37 cellular contexts compared by ENCODE assay signal in genomic region chr9:38718148-38718547, GRCh38. TPM values are rescaled to one million over a fixed set of nuclear protein-coding genes. Genes with fewer than 3 reads are reported as not detected.
"Had no signal": no experiment of that assay in that cellular context is flagged by ENCODE, and none has a peak within 500 bp of the region (broad histone marks: within the 10 kb centered on the region; RNA-seq: fewer than 3 reads in every experiment).

No MANE protein-coding gene starts in this region.

- H3K36me3 ChIP-seq: adrenal gland, brain microvascular endothelial cell, breast epithelium, WERI-Rb-1 had no signal

- DNase-seq: activated CD4-positive, alpha-beta memory T cell treated with anti-CD3 and anti-CD28 coated beads, Interleukin-2, amount 10 ng/mL, durations not matched to agents 7 days and 5 days; activated CD4-positive, alpha-beta T cell treated with anti-CD3 and anti-CD28 coated beads for 1 hour; activated CD4-positive, alpha-beta T cell treated with anti-CD3 and anti-CD28 coated beads for 36 hours; activated CD4-positive, alpha-beta T cell treated with anti-CD3 and anti-CD28 coated beads for 48 hours; activated CD4-positive, alpha-beta T cell treated with anti-CD3 and anti-CD28 coated beads, Interleukin-2, amount 10 ng/mL, durations not matched to agents 7 days and 5 days; activated CD4-positive, alpha-beta T cell treated with anti-CD3 and anti-CD28 coated beads, Interleukin-2, amount 50 U/mL, for 48 hours; activated CD4-positive, CD25-positive, alpha-beta regulatory T cell; activated CD8-positive, alpha-beta memory T cell treated with anti-CD3 and anti-CD28 coated beads for 24 hours; activated CD8-positive, alpha-beta memory T cell treated with anti-CD3 and anti-CD28 coated beads, Interleukin-2, amount 10 ng/mL, durations not matched to agents 7 days and 5 days; activated CD8-positive, alpha-beta memory T cell treated with anti-CD3 and anti-CD28 coated beads, Interleukin-2, amount 50 U/mL, for 48 hours; activated CD8-positive, alpha-beta T cell treated with anti-CD3 and anti-CD28 coated beads, Interleukin-2, amount 10 ng/mL, durations not matched to agents 7 days and 5 days; activated effector memory CD4-positive, alpha-beta T cell treated with Interleukin-2 at 50 U/mL for 16 hours; activated gamma-delta T cell; activated naive CD4-positive, alpha-beta T cell treated with anti-CD3 and anti-CD28 coated beads for 36 hours; activated naive CD4-positive, alpha-beta T cell treated with anti-CD3 and anti-CD28 coated beads, Interleukin-2, amount 50 U/mL, for 16 hours; activated naive CD8-positive, alpha-beta T cell treated with anti-CD3 and anti-CD28 coated beads for 36 hours; activated T-cell treated with anti-CD3 and anti-CD28 coated beads, Interleukin-2, amount 50 U/mL, for 24 hours; activated T-cell treated with anti-CD3 and anti-CD28 coated beads, Interleukin-2, amount 50 U/mL, for 48 hours; adrenal gland; amniotic stem cell; aorta; body of pancreas; brain microvascular endothelial cell; central memory CD4-positive, alpha-beta T cell; cerebellar nuclear complex; SW 1271; T-helper 1 cell; T-helper 2 cell; T-helper 9 cell; WERI-Rb-1 had no signal

- ATAC-seq: activated CD4-positive, alpha-beta T cell treated with anti-CD3 and anti-CD28 coated beads for 36 hours; activated CD4-positive, CD25-positive, alpha-beta regulatory T cell treated with anti-CD3 and anti-CD28 coated beads, Interleukin-2, amount 50 U/mL, for 24 hours; activated CD8-positive, alpha-beta memory T cell treated with anti-CD3 and anti-CD28 coated beads, Interleukin-2, amount 10 ng/mL, durations not matched to agents 7 days and 5 days; activated CD8-positive, alpha-beta T cell treated with anti-CD3 and anti-CD28 coated beads, Interleukin-2, amount 10 ng/mL, durations not matched to agents 7 days and 5 days; activated naive CD4-positive, alpha-beta T cell treated with anti-CD3 and anti-CD28 coated beads, Interleukin-2, amount 50 U/mL, for 72 hours; body of pancreas; WTC11 had no signal

- H3K27ac ChIP-seq: adrenal gland, body of pancreas, brain microvascular endothelial cell, breast epithelium, WERI-Rb-1 had no signal

- H3K4me3 ChIP-seq: adrenal gland, body of pancreas, breast epithelium had no signal

- H3K27me3 ChIP-seq: adrenal gland, body of pancreas, brain microvascular endothelial cell, breast epithelium had no signal

- H3K9me3 ChIP-seq: adrenal gland, body of pancreas, breast epithelium had no signal

- H3K4me1 ChIP-seq: body of pancreas, breast epithelium had no signal

RNA-seq across cellular contexts. Expression of gene FAM240B, which starts 1.8 kb away (rescaled TPM):
- total RNA-seq: activated CD4-positive, alpha-beta memory T cell treated with anti-CD3 and anti-CD28 coated beads, Interleukin-2, amount 10 ng/mL, durations not matched to agents 7 days and 5 days; activated CD4-positive, alpha-beta T cell treated with anti-CD3 and anti-CD28 coated beads for 36 hours; activated CD4-positive, alpha-beta T cell treated with anti-CD3 and anti-CD28 coated beads, Interleukin-2, amount 10 ng/mL, durations not matched to agents 7 days and 5 days; activated CD8-positive, alpha-beta memory T cell treated with anti-CD3 and anti-CD28 coated beads, Interleukin-2, amount 10 ng/mL, durations not matched to agents 7 days and 5 days; activated CD8-positive, alpha-beta T cell treated with anti-CD3 and anti-CD28 coated beads, Interleukin-2, amount 10 ng/mL, durations not matched to agents 7 days and 5 days; activated naive CD4-positive, alpha-beta T cell treated with anti-CD3 and anti-CD28 coated beads for 36 hours; activated naive CD4-positive, alpha-beta T cell treated with anti-CD3 and anti-CD28 coated beads, Interleukin-2, amount 50 U/mL, for 72 hours; activated naive CD8-positive, alpha-beta T cell treated with anti-CD3 and anti-CD28 coated beads for 36 hours; activated T-helper 2 cell treated with anti-CD3 and anti-CD28 coated beads, Interferon-gamma antibody, Interleukin-2, Interleukin-4, amounts not matched to agents 10 μg/mL and 5 μg/mL and 100 μg/mL, durations not matched to agents 14 hours and 24 hours and 36 hours; adrenal gland; aorta; astrocyte; body of pancreas; breast epithelium; cardiac septum; WTC11 had no signal
- polyA plus RNA-seq: adrenal gland, aorta had no signal
